ENCODE assay signal across 8 cellular contexts in the genomic region with DNA sequence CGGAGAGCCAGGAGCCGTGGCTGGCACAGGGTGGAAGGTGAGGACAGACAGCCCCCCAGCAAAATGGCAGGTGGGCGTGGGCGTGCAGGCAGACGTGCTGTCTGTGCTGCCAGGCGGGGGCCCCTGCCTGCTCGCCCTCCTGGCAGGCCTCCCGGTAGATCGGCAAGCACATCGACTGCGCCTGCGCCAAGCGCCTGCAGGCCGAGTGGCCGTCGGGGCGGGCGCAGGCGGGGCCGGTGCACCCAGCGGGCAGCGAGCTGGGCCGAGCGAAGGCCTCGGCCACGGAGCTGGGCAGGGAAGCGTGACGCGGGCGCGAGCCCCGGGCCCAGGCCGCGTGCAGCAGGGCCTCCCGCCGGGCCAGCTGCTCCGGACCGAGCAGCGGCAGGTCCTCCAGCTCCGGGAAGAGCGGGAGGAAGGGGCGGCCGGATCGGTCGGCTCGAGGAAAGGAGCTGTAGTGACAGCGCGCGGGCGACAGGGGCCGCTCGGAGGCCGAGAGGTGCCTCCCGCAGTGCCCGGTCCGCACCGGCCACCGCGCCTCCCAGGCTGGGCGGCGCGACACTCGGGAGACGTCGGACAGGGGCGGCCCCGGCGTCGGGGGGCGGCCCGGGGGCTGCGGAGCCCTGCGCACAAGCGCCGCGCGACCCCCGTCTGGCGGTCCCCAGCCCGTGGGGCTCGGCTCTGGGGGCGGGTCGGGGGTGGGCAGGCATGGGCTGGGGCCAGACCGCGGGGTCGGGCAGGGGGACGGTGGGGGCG. TPM values are rescaled to one million over a fixed set of nuclear protein-coding genes. Genes with fewer than 3 reads are reported as not detected.
A peak's percentile ranks its signal among the peaks of the same experiment; 100 is the strongest.
DNase-seq lines count a peak whose midpoint lies in the region; ATAC-seq and TF ChIP-seq lines count a peak whose summit lies in the region.

No MANE protein-coding gene starts in this region.

- no peaks in the 10 kb centered on the region for H3K36me3 ChIP-seq in left ventricle myocardium inferior

- peak; percentile 71 for TF ChIP-seq CTCF in left ventricle myocardium inferior (IDR thresholded peaks at IDR 0.05; ENCODE audit: borderline replicate concordance)

- H3K27me3 ChIP-seq in left ventricle myocardium inferior (ENCODE audit: low read depth): peaks cover 22% of the 10 kb centered on the region

- peak overlapping the region; percentile 37 for H3K27ac ChIP-seq in angular gyrus (ENCODE audit: low read depth, low read length)
- peak overlapping the region; percentile 75 for H3K27ac ChIP-seq in left ventricle myocardium inferior (replicated peaks)

- TF ChIP-seq POLR2A in GM18505 (IDR thresholded peaks at IDR 0.05; ENCODE audit: borderline replicate concordance, extremely low read depth, insufficient read depth, insufficient read length): no peak

- DNase-seq in GM03348 (ENCODE audit: low spot score) (peak; percentile 94), NCI-H146 (lab: John Stamatoyannopoulos, UW) (peak; percentile 81), left ventricle myocardium inferior (peak; percentile 76), posterior vena cava (ENCODE audit: low spot score) (peak; percentile 91)
- DNase-seq in activated CD4-positive, alpha-beta T cell treated with anti-CD3 and anti-CD28 coated beads for 1 hour: no peak

- peak overlapping the region; percentile 64 for H3K4me3 ChIP-seq in left ventricle myocardium inferior

- intact Hi-C loops in left ventricle myocardium inferior (cut with micrococcal nuclease): no loop called here
- intact Hi-C loops in posterior vena cava (cut with DNase I): no loop called here

- no peaks in the 10 kb centered on the region for H3K9me3 ChIP-seq in left ventricle myocardium inferior (replicated peaks)

- ATAC-seq in HG02588 (IDR thresholded peaks at IDR 0.05; ENCODE audit: unreplicated experiment) (no peak), GM18505 (IDR thresholded peaks at IDR 0.05; ENCODE audit: unreplicated experiment) (no peak)

- peaks cover 36% of the 10 kb centered on the region for H3K4me1 ChIP-seq in left ventricle myocardium inferior

RNA-seq across cellular contexts. Expression of gene GRIN2C, which starts 16.9 kb away (rescaled TPM):
- total RNA-seq in left ventricle myocardium inferior: 0.52 TPM
- under 1 TPM; 0.38 to 0.65 TPM for total RNA-seq in posterior vena cava

RNA-seq across cellular contexts. Expression of gene FDXR, which starts 30.0 kb away (rescaled TPM):
- total RNA-seq in left ventricle myocardium inferior: 5.7 TPM
- 1 to 10 TPM; 3.3 to 6.2 TPM for total RNA-seq in posterior vena cava

RNA-seq across cellular contexts. Expression of gene FADS6, which starts 50.7 kb away (rescaled TPM):
- not detected for total RNA-seq in left ventricle myocardium inferior
- not detected for total RNA-seq in posterior vena cava
